In the genomic region with DNA sequence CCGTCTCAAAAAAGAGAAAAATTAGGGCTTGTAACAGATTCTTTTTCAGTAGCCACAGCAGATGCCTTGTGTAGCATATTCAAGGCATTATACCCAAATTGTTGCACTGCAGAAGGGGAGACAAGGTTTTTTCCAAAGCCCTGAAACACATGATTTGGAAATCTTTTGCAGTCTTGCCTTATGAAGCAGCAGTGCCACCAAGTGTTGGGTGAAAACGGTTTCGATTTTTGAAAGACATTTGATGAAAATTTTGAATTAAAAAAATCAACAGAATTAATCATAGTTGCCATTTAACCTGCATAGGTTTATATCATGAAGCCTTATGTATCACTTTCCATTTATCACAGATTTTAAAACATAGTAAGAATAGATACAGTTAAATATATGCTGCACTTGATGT, we compare ENCODE assay signal across 9 cellular contexts.
DNase-seq lines count a peak whose midpoint lies in the region; ATAC-seq, FAIRE-seq and TF ChIP-seq lines count a peak whose summit lies in the region.
"Had no signal": no experiment of that assay in that cellular context is flagged by ENCODE, and none has a peak within 500 bp of the region (broad histone marks: within the 10 kb centered on the region; RNA-seq: fewer than 3 reads in every experiment).

No MANE protein-coding gene starts in this region.

- ATAC-seq in GM21576 (IDR thresholded peaks at IDR 0.05; ENCODE audit: unreplicated experiment) (no peak), HG03457 (IDR thresholded peaks at IDR 0.05; ENCODE audit: unreplicated experiment) (no peak), HG03175 (IDR thresholded peaks at IDR 0.05; ENCODE audit: unreplicated experiment) (no peak), HG03469 (IDR thresholded peaks at IDR 0.05; ENCODE audit: unreplicated experiment) (no peak)

- H3K4me1 ChIP-seq in kidney (ENCODE audit: control insufficient read depth in 1 of 2, insufficient read depth in 1 of 2, low read depth in 1 of 2, low read length in 2 of 2), result no peaks in the 10 kb centered on the region

- no peak overlapping the region for H3K9ac ChIP-seq in kidney (ENCODE audit: low read length in 2 of 2)

- H3K9me3 ChIP-seq in kidney (ENCODE audit: control insufficient read depth in 1 of 2, low read length in 2 of 2), result no peaks in the 10 kb centered on the region

- in situ Hi-C loops in astrocyte of the cerebellum (cut with HindIII; ENCODE audit: low sequenced_read_pairs), result no loop called here

- H3K36me3 ChIP-seq in kidney (ENCODE audit: control insufficient read depth in 1 of 2, insufficient read depth in 2 of 2, low read length in 2 of 2), result no peaks in the 10 kb centered on the region

- intact Hi-C loops in kidney (cut with DNase I), result no loop called here

- no peak for FAIRE-seq in kidney (lab: Jason Lieb, UNC)

- DNase-seq in COR-L47 (lab: John Stamatoyannopoulos, UW) (peak; percentile 74), NCI-H1092 treated with DMSO at 0.1 percent for 48 hours (lab: John Stamatoyannopoulos, UW) (peak; percentile 50), astrocyte of the cerebellum (ENCODE audit: low read depth) (peak; percentile 23), kidney (no peak)
- DNase-seq: activated naive CD8-positive, alpha-beta T cell treated with anti-CD3 and anti-CD28 coated beads for 36 hours had no signal

- H3K27ac ChIP-seq in kidney (ENCODE audit: low read depth in 2 of 2, low read length in 2 of 2), result no peak overlapping the region

- H3K4me3 ChIP-seq in astrocyte of the cerebellum (ENCODE audit: low read depth, low read length), result no peak overlapping the region
- no peak overlapping the region for H3K4me3 ChIP-seq in kidney (ENCODE audit: low read length in 2 of 2)

- TF ChIP-seq CTCF in astrocyte of the cerebellum (IDR thresholded peaks at IDR 0.05; ENCODE audit: low read depth, low read length, missing control alignments) (peak; percentile 47), kidney (IDR thresholded peaks at IDR 0.05; ENCODE audit: borderline replicate concordance, extremely low read depth, insufficient read depth) (peak; percentile 3)
